Comparison of ENCODE assay signal across 20 cellular contexts in the genomic region with DNA sequence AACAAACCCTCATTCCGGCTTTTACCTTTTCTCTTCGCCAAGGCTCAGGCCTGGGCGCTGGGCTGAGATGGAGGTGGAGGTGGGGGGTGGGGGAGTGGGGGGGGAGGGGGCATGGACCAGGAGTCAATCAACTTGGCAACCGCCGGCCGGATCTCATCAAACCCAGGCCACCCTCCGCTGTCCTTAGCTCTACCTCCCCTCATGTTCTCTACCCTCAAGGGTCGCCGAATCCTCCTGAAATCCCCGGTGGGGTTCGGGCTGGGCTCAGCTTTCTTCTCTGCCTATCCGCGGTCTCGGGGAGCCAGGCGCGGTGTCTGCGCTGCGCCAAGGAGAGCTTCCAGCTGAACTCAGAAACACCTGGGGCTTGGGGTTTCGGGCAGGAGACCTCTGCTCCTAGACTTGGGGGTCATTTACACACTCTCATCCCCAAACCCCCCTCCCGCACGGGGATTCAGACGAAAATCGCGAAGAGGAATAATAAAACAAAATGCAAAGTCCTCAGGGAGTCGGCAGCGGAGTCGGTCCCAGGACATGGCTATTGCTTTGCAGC. TPM values are rescaled to one million over a fixed set of nuclear protein-coding genes. Genes with fewer than 3 reads are reported as not detected.
A peak's percentile ranks its signal among the peaks of the same experiment; 100 is the strongest.
DNase-seq lines count a peak whose midpoint lies in the region; ATAC-seq, FAIRE-seq and TF ChIP-seq lines count a peak whose summit lies in the region.
"Had no signal": no experiment of that assay in that cellular context is flagged by ENCODE, and none has a peak within 500 bp of the region (broad histone marks: within the 10 kb centered on the region; RNA-seq: fewer than 3 reads in every experiment).

No MANE protein-coding gene starts in this region.

- H3K27me3 ChIP-seq in lower lobe of right lung (ENCODE audit: low read depth), result peaks cover 92% of the 10 kb centered on the region

- POLR2A ChIA-PET in activated CD4-positive, alpha-beta T cell treated with anti-CD3 and anti-CD28 coated beads, Interleukin-2, amount 10 ng/mL, durations not matched to agents 7 days and 5 days (lab: Charles Lee), result no interaction called here
- POLR2A ChIA-PET in activated CD8-positive, alpha-beta T cell treated with anti-CD3 and anti-CD28 coated beads for 36 hours (lab: Charles Lee), result interaction anchor here (1.0 kb wide), 1 partner anchor 22 kb away, joined by 3 read pairs; no protein-coding TSS in a partner anchor

- H3K4me3 ChIP-seq in kidney (ENCODE audit: low read length in 2 of 2) (no peak overlapping the region), lower lobe of right lung (no peak overlapping the region)
- H3K4me3 ChIP-seq: A549, upper lobe of right lung had no signal

- no peak for FAIRE-seq in kidney (lab: Jason Lieb, UNC)
- FAIRE-seq: A549, GM18507, GM19239 had no signal

- no peak for TF ChIP-seq CTCF in activated CD8-positive, alpha-beta T cell treated with anti-CD3 and anti-CD28 coated beads for 36 hours (IDR thresholded peaks at IDR 0.05)
- no peak for TF ChIP-seq CTCF in kidney (IDR thresholded peaks at IDR 0.05; ENCODE audit: borderline replicate concordance, extremely low read depth, insufficient read depth)
- no peak for TF ChIP-seq CTCF in progenitor cell of endocrine pancreas (IDR thresholded peaks at IDR 0.05; ENCODE audit: unreplicated experiment)
- no peak for TF ChIP-seq CTCF in lower lobe of right lung (IDR thresholded peaks at IDR 0.05)

- H3K9me3 ChIP-seq in kidney (ENCODE audit: control insufficient read depth in 1 of 2, low read length in 2 of 2) (no peaks in the 10 kb centered on the region), lower lobe of right lung (no peaks in the 10 kb centered on the region)
- H3K9me3 ChIP-seq: A549, upper lobe of right lung had no signal

- ATAC-seq in activated CD8-positive, alpha-beta T cell treated with anti-CD3 and anti-CD28 coated beads for 36 hours, result no peak
- ATAC-seq in lower lobe of right lung, result no peak
- ATAC-seq: A549, upper lobe of right lung had no signal

- H3K4me1 Mint-ChIP-seq in activated CD4-positive, alpha-beta T cell treated with anti-CD3 and anti-CD28 coated beads, Interleukin-2, amount 10 ng/mL, durations not matched to agents 7 days and 5 days, result peaks cover 22% of the 10 kb centered on the region
- H3K4me1 Mint-ChIP-seq in activated CD4-positive, alpha-beta T cell treated with anti-CD3 and anti-CD28 coated beads, Interleukin-2, amount 10 ng/mL, durations not matched to agents 24 days and 14 days, result peaks cover 10% of the 10 kb centered on the region
- peaks cover 25% of the 10 kb centered on the region for H3K4me1 Mint-ChIP-seq in activated CD8-positive, alpha-beta T cell treated with anti-CD3 and anti-CD28 coated beads for 36 hours (ENCODE audit: low read depth)
- peaks cover 20% of the 10 kb centered on the region for H3K4me1 Mint-ChIP-seq in progenitor cell of endocrine pancreas (ENCODE audit: low read depth)

- H3K36me3 Mint-ChIP-seq in activated CD4-positive, alpha-beta T cell treated with anti-CD3 and anti-CD28 coated beads, Interleukin-2, amount 10 ng/mL, durations not matched to agents 7 days and 5 days (ENCODE audit: low read depth), result peaks cover 2% of the 10 kb centered on the region
- peaks cover 5% of the 10 kb centered on the region for H3K36me3 Mint-ChIP-seq in activated CD4-positive, alpha-beta T cell treated with anti-CD3 and anti-CD28 coated beads, Interleukin-2, amount 10 ng/mL, durations not matched to agents 24 days and 14 days (ENCODE audit: low read depth)
- H3K36me3 Mint-ChIP-seq in activated CD8-positive, alpha-beta T cell treated with anti-CD3 and anti-CD28 coated beads for 36 hours (ENCODE audit: low read depth), result no peaks in the 10 kb centered on the region
- H3K36me3 Mint-ChIP-seq in progenitor cell of endocrine pancreas (ENCODE audit: insufficient read depth), result peaks cover 55% of the 10 kb centered on the region

- H3K36me3 ChIP-seq in kidney (ENCODE audit: control insufficient read depth in 1 of 2, insufficient read depth in 2 of 2, low read length in 2 of 2) (no peaks in the 10 kb centered on the region), lower lobe of right lung (no peaks in the 10 kb centered on the region)
- H3K36me3 ChIP-seq: upper lobe of right lung had no signal

- no peak overlapping the region for H3K27ac Mint-ChIP-seq in activated CD4-positive, alpha-beta T cell treated with anti-CD3 and anti-CD28 coated beads, Interleukin-2, amount 10 ng/mL, durations not matched to agents 7 days and 5 days
- no peak overlapping the region for H3K27ac Mint-ChIP-seq in activated CD4-positive, alpha-beta T cell treated with anti-CD3 and anti-CD28 coated beads, Interleukin-2, amount 10 ng/mL, durations not matched to agents 24 days and 14 days
- H3K27ac Mint-ChIP-seq in activated CD8-positive, alpha-beta T cell treated with anti-CD3 and anti-CD28 coated beads for 36 hours, result no peak overlapping the region
- H3K27ac Mint-ChIP-seq in progenitor cell of endocrine pancreas, result peak overlapping the region; percentile 98
- H3K27ac Mint-ChIP-seq: T-helper 2 cell treated with Interferon-gamma antibody and Interleukin-4, amounts not matched to agents 5 μg/mL and 100 μg/mL, for 36 hours had no signal

- no peak overlapping the region for H3K9ac ChIP-seq in kidney (ENCODE audit: low read length in 2 of 2)

- no peak overlapping the region for H3K27ac ChIP-seq in kidney (ENCODE audit: low read depth in 2 of 2, low read length in 2 of 2)
- no peak overlapping the region for H3K27ac ChIP-seq in lower lobe of right lung
- H3K27ac ChIP-seq: A549, RWPE1, upper lobe of right lung had no signal

- H3K27me3 Mint-ChIP-seq in activated CD4-positive, alpha-beta T cell treated with anti-CD3 and anti-CD28 coated beads, Interleukin-2, amount 10 ng/mL, durations not matched to agents 7 days and 5 days, result peaks cover 87% of the 10 kb centered on the region
- peaks cover 82% of the 10 kb centered on the region for H3K27me3 Mint-ChIP-seq in activated CD4-positive, alpha-beta T cell treated with anti-CD3 and anti-CD28 coated beads, Interleukin-2, amount 10 ng/mL, durations not matched to agents 24 days and 14 days
- H3K27me3 Mint-ChIP-seq in activated CD8-positive, alpha-beta T cell treated with anti-CD3 and anti-CD28 coated beads for 36 hours, result peaks cover 78% of the 10 kb centered on the region
- H3K27me3 Mint-ChIP-seq in progenitor cell of endocrine pancreas, result no peaks in the 10 kb centered on the region

- H3K4me1 ChIP-seq in kidney (ENCODE audit: control insufficient read depth in 1 of 2, insufficient read depth in 1 of 2, low read depth in 1 of 2, low read length in 2 of 2), result peaks cover 4 to 26% of the 10 kb centered on the region in 2 donors
- peaks cover 34% of the 10 kb centered on the region for H3K4me1 ChIP-seq in lower lobe of right lung

- CTCF ChIA-PET in activated CD4-positive, alpha-beta T cell treated with anti-CD3 and anti-CD28 coated beads, Interleukin-2, amount 10 ng/mL, durations not matched to agents 7 days and 5 days (lab: Charles Lee), result no interaction called here
- CTCF ChIA-PET in activated CD8-positive, alpha-beta T cell treated with anti-CD3 and anti-CD28 coated beads for 36 hours (lab: Charles Lee), result interaction anchor here (0.8 to 1.4 kb wide), 3 partner anchors 7 to 31 kb away, joined by 3 to 4 read pairs (median 3); no protein-coding TSS in a partner anchor

- no peak for DNase-seq in activated CD4-positive, alpha-beta T cell treated with anti-CD3 and anti-CD28 coated beads, Interleukin-2, amount 10 ng/mL, durations not matched to agents 7 days and 5 days
- DNase-seq in activated CD4-positive, alpha-beta T cell treated with anti-CD3 and anti-CD28 coated beads, Interleukin-2, amount 10 ng/mL, durations not matched to agents 24 days and 14 days, result no peak
- DNase-seq in activated CD8-positive, alpha-beta T cell treated with anti-CD3 and anti-CD28 coated beads for 36 hours, result no peak
- DNase-seq in kidney (peak; percentile 60), progenitor cell of endocrine pancreas (ENCODE audit: low spot score, unreplicated experiment) (no peak), activated gamma-delta T cell treated with Interleukin-2 at 50 U/mL for 16 hours (no peak), lower lobe of right lung (no peak), SIG-M5 (lab: John Stamatoyannopoulos, UW) (no peak)
- DNase-seq: activated naive CD4-positive, alpha-beta T cell treated with Interleukin-2 at 50 U/mL for 16 hours; effector CD8-positive, alpha-beta T cell; NCI-H2081; NCI-H774; stimulated activated CD4-positive, alpha-beta T cell treated with anti-CD3 and anti-CD28 coated beads, Interleukin-2, amount 100 ng/mL, for 48 hours; upper lobe of right lung had no signal

- H3K4me3 Mint-ChIP-seq in activated CD4-positive, alpha-beta T cell treated with anti-CD3 and anti-CD28 coated beads, Interleukin-2, amount 10 ng/mL, durations not matched to agents 7 days and 5 days, result peak overlapping the region; percentile 7
- no peak overlapping the region for H3K4me3 Mint-ChIP-seq in activated CD4-positive, alpha-beta T cell treated with anti-CD3 and anti-CD28 coated beads, Interleukin-2, amount 10 ng/mL, durations not matched to agents 24 days and 14 days
- H3K4me3 Mint-ChIP-seq in activated CD8-positive, alpha-beta T cell treated with anti-CD3 and anti-CD28 coated beads for 36 hours, result peak overlapping the region; percentile 12
- peak overlapping the region; percentile 96 for H3K4me3 Mint-ChIP-seq in progenitor cell of endocrine pancreas (ENCODE audit: low read depth)
- H3K4me3 Mint-ChIP-seq: T-helper 2 cell treated with Interferon-gamma antibody and Interleukin-4, amounts not matched to agents 5 μg/mL and 100 μg/mL, for 36 hours had no signal

- intact Hi-C loops in activated CD4-positive, alpha-beta T cell treated with anti-CD3 and anti-CD28 coated beads, Interleukin-2, amount 10 ng/mL, durations not matched to agents 24 days and 14 days (cut with micrococcal nuclease), result loop anchor here (2.0 kb wide), 1 partner anchor 17 kb away; no protein-coding TSS in a partner anchor
- intact Hi-C loops in activated CD8-positive, alpha-beta T cell treated with anti-CD3 and anti-CD28 coated beads for 36 hours (cut with micrococcal nuclease), result no loop called here
- intact Hi-C loops in kidney (cut with DNase I), result loop anchor here (10.0 kb wide), 1 partner anchor 407 kb away; no protein-coding TSS in a partner anchor
- intact Hi-C loops in lower lobe of right lung (cut with DNase I), result no loop called here

- H3K9me3 Mint-ChIP-seq in activated CD4-positive, alpha-beta T cell treated with anti-CD3 and anti-CD28 coated beads, Interleukin-2, amount 10 ng/mL, durations not matched to agents 7 days and 5 days, result no peaks in the 10 kb centered on the region
- H3K9me3 Mint-ChIP-seq in activated CD4-positive, alpha-beta T cell treated with anti-CD3 and anti-CD28 coated beads, Interleukin-2, amount 10 ng/mL, durations not matched to agents 24 days and 14 days, result no peaks in the 10 kb centered on the region
- H3K9me3 Mint-ChIP-seq in activated CD8-positive, alpha-beta T cell treated with anti-CD3 and anti-CD28 coated beads for 36 hours, result no peaks in the 10 kb centered on the region
- H3K9me3 Mint-ChIP-seq in progenitor cell of endocrine pancreas (ENCODE audit: low read depth), result no peaks in the 10 kb centered on the region
- H3K9me3 Mint-ChIP-seq: T-helper 2 cell treated with Interferon-gamma antibody and Interleukin-4, amounts not matched to agents 5 μg/mL and 100 μg/mL, for 36 hours had no signal

RNA-seq across cellular contexts. Expression of gene ONECUT1, which starts 2.5 kb away (rescaled TPM):
- total RNA-seq in activated CD4-positive, alpha-beta T cell treated with anti-CD3 and anti-CD28 coated beads, Interleukin-2, amount 10 ng/mL, durations not matched to agents 7 days and 5 days, result not detected
- total RNA-seq in activated CD4-positive, alpha-beta T cell treated with anti-CD3 and anti-CD28 coated beads, Interleukin-2, amount 10 ng/mL, durations not matched to agents 24 days and 14 days, result not detected in 2 replicates
- not detected for total RNA-seq in activated CD8-positive, alpha-beta T cell treated with anti-CD3 and anti-CD28 coated beads for 36 hours
- total RNA-seq in kidney (not detected), progenitor cell of endocrine pancreas (304 and 341 TPM in 2 replicates), lower lobe of right lung (not detected)
- not detected for polyA plus RNA-seq in kidney (ENCODE audit: insufficient read depth, low read depth, low replicate concordance)
- total RNA-seq: fibroblast of villous mesenchyme, upper lobe of right lung had no signal

Comparison
In these comparisons a context has a peak if more than half of its experiments do, and no peak if none do; other contexts are left out.
1. RNA of gene ONECUT1, which starts 2.5 kb away (total RNA-seq): 304 to 341 TPM in progenitor cell of endocrine pancreas; not detected in lower lobe of right lung (single experiment), not detected in kidney (single experiment), not detected in activated CD4-positive, alpha-beta T cell treated with anti-CD3 and anti-CD28 coated beads, Interleukin-2, amount 10 ng/mL, durations not matched to agents 7 days and 5 days, not detected in activated CD4-positive, alpha-beta T cell treated with anti-CD3 and anti-CD28 coated beads, Interleukin-2, amount 10 ng/mL, durations not matched to agents 24 days and 14 days and not detected in activated CD8-positive, alpha-beta T cell treated with anti-CD3 and anti-CD28 coated beads for 36 hours; every median in the first group is over 100 times any median in the second.
2. intact Hi-C loops: an anchor here in activated CD4-positive, alpha-beta T cell treated with anti-CD3 and anti-CD28 coated beads, Interleukin-2, amount 10 ng/mL, durations not matched to agents 24 days and 14 days (2.0 kb wide) and kidney (10.0 kb wide); none called in activated CD8-positive, alpha-beta T cell treated with anti-CD3 and anti-CD28 coated beads for 36 hours and lower lobe of right lung.